In genomic region chr21:43782741-43783700, GRCh38 we compare ENCODE assay signal across 1 cellular context.
TF ChIP-seq lines count a peak whose summit lies in the region.

No MANE protein-coding gene starts in this region.

TF ChIP-seq in WTC11, 78 proteins besides CTCF, POLR2A, EP300 and RAD21 (continued from another document):
- TF ChIP-seq E2F1 (CRISPR knock-in tag; IDR thresholded peaks at IDR 0.05), result no peak
